Comparison of ENCODE assay signal across 8 cellular contexts in the genomic region with DNA sequence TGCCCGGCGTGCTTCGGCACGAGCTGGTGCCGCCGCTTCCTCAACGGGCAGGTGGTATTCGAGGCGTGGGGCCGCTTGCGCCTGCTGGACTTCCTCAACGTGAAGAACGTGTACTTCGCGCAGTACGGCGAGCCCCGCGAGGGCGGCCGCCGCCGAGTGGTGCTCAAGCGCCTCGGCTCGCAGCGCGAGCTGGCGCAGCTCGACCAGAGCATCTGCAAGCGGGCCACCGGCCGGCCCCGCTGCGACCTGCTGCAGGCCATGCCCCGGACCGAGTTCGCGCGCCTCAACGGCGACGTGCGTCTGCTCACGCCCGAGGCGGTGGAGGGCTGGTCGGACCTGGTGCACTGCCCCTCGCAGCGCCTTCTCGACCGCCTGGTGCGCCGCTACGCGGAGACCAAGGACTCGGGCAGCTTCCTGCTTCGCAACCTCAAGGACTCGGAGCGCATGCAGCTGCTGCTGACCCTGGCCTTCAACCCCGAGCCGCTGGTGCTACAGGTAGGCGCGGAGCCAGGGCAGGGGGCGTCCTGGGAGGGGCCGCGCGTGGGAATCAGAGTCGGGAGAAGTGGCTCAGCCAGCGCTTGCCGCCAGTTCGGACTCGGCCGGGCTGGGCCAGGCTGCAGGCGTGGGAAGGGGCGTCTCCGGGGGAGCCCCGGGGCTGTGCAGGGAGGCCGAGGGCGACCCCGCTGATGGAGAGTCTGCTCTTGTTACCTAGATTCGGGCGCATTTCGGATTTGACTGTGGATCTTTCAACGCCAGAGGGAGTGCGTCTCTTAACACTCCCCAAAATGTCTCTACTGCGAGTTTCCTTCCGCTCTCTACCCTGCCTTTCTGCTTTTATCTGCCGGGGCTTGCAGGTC. TPM values are rescaled to one million over a fixed set of nuclear protein-coding genes. Genes with fewer than 3 reads are reported as not detected.
DNase-seq lines count a peak whose midpoint lies in the region; ATAC-seq and TF ChIP-seq lines count a peak whose summit lies in the region.

No MANE protein-coding gene starts in this region.

- peak; percentile 54 for TF ChIP-seq CTCF in fibroblast of mammary gland (conservative IDR thresholded peaks at IDR 0.05; ENCODE audit: control insufficient read depth, insufficient read depth, low read depth, low read length)

- peaks cover 0 to 4% (median 0%) of the 10 kb centered on the region in 3 donors for H3K36me3 Mint-ChIP-seq in naive thymus-derived CD8-positive, alpha-beta T cell
- no peaks in the 10 kb centered on the region for H3K36me3 Mint-ChIP-seq in stimulated activated naive B cell treated with anti-CD40 and anti-IgM and Interleukin-4, amounts not matched to agents 10 μg/mL and 1 μg/mL and 100 μg/mL, for 72 hours

- peak overlapping the region; percentile 92 to 98 (median 96) for H3K27ac Mint-ChIP-seq in naive thymus-derived CD8-positive, alpha-beta T cell
- peak overlapping the region; percentile 96 for H3K27ac Mint-ChIP-seq in stimulated activated naive B cell treated with anti-CD40 and anti-IgM and Interleukin-4, amounts not matched to agents 10 μg/mL and 1 μg/mL and 100 μg/mL, for 72 hours

- H3K4me3 ChIP-seq in fibroblast of mammary gland (ENCODE audit: control insufficient read depth, low read depth, low read length): peak overlapping the region; percentile 88

- POLR2A ChIA-PET in naive thymus-derived CD8-positive, alpha-beta T cell (lab: Charles Lee): interaction anchor here (0.6 to 3.1 kb wide), 13 partner anchors 11 to 1394 kb away, joined by 3 to 22 read pairs (median 4); partner anchors contain the start of genes ATR, CHST2, SLC9A9 and TRPC1

- no peaks in the 10 kb centered on the region for H3K9me3 Mint-ChIP-seq in naive thymus-derived CD8-positive, alpha-beta T cell
- no peaks in the 10 kb centered on the region for H3K9me3 Mint-ChIP-seq in stimulated activated naive B cell treated with anti-CD40 and anti-IgM and Interleukin-4, amounts not matched to agents 10 μg/mL and 1 μg/mL and 100 μg/mL, for 72 hours

- ATAC-seq in GM21786 (IDR thresholded peaks at IDR 0.05; ENCODE audit: unreplicated experiment): peak; percentile 29
- peak; percentile 32 to 35 for ATAC-seq in naive thymus-derived CD8-positive, alpha-beta T cell
- peak; percentile 50 to 54 for ATAC-seq in stimulated activated naive B cell treated with anti-CD40 and anti-IgM and Interleukin-4, amounts not matched to agents 10 μg/mL and 1 μg/mL and 100 μg/mL, for 72 hours (replicated peaks)

- peaks cover 0 to 4% (median 0%) of the 10 kb centered on the region in 5 donors for H3K27me3 Mint-ChIP-seq in naive thymus-derived CD8-positive, alpha-beta T cell
- no peaks in the 10 kb centered on the region for H3K27me3 Mint-ChIP-seq in stimulated activated naive B cell treated with anti-CD40 and anti-IgM and Interleukin-4, amounts not matched to agents 10 μg/mL and 1 μg/mL and 100 μg/mL, for 72 hours

- H3K4me1 Mint-ChIP-seq in naive thymus-derived CD8-positive, alpha-beta T cell: peaks cover 15 to 52% (median 32%) of the 10 kb centered on the region in 4 donors
- peaks cover 8 to 34% of the 10 kb centered on the region in 2 donors for H3K4me1 Mint-ChIP-seq in stimulated activated naive B cell treated with anti-CD40 and anti-IgM and Interleukin-4, amounts not matched to agents 10 μg/mL and 1 μg/mL and 100 μg/mL, for 72 hours

- H3K4me3 Mint-ChIP-seq in naive thymus-derived CD8-positive, alpha-beta T cell: peak overlapping the region; percentile 89 to 99 (median 98)
- H3K4me3 Mint-ChIP-seq in stimulated activated naive B cell treated with anti-CD40 and anti-IgM and Interleukin-4, amounts not matched to agents 10 μg/mL and 1 μg/mL and 100 μg/mL, for 72 hours: peak overlapping the region; percentile 93 to 94

- peak; percentile 77 for DNase-seq in Daoy (ENCODE audit: low read depth)
- DNase-seq in KG1 (lab: John Stamatoyannopoulos, UW): peak; percentile 70
- peak; percentile 84 for DNase-seq in RKO (ENCODE audit: low spot score)
- DNase-seq in activated T-helper 9 cell treated with anti-CD3 and anti-CD28 coated beads, Interleukin-2, amount 50 U/mL, for 16 hours (ENCODE audit: low read depth): peak; percentile 40
- DNase-seq in fibroblast of mammary gland (ENCODE audit: low read depth): peak; percentile 86
- DNase-seq in naive thymus-derived CD8-positive, alpha-beta T cell: peak; percentile 37 to 84 (median 71)
- peak; percentile 78 for DNase-seq in stimulated activated naive B cell treated with anti-CD40 and anti-IgM and Interleukin-4, amounts not matched to agents 10 μg/mL and 1 μg/mL and 100 μg/mL, for 72 hours

RNA-seq across cellular contexts. Expression of gene DIPK2A, which starts 1.1 kb away (rescaled TPM):
- total RNA-seq in Daoy (2014; rRNA removed; shearing (Covaris generic)): 7.5 and 9.3 TPM in 2 replicates
- 10 to 100 TPM; 16.1 to 17.3 TPM for total RNA-seq in naive thymus-derived CD8-positive, alpha-beta T cell
- polyA plus RNA-seq in naive thymus-derived CD8-positive, alpha-beta T cell: 1 to 10 TPM; 5.3 to 7.3 (median 5.9) TPM

Comparison
In these comparisons a context has a peak if more than half of its experiments do, and no peak if none do; other contexts are left out.
1. Peak in every context shown above with its lines: DNase-seq, ATAC-seq and H3K4me3 ChIP-seq.